ENCODE assay signal across 1 cellular context in the genomic region with DNA sequence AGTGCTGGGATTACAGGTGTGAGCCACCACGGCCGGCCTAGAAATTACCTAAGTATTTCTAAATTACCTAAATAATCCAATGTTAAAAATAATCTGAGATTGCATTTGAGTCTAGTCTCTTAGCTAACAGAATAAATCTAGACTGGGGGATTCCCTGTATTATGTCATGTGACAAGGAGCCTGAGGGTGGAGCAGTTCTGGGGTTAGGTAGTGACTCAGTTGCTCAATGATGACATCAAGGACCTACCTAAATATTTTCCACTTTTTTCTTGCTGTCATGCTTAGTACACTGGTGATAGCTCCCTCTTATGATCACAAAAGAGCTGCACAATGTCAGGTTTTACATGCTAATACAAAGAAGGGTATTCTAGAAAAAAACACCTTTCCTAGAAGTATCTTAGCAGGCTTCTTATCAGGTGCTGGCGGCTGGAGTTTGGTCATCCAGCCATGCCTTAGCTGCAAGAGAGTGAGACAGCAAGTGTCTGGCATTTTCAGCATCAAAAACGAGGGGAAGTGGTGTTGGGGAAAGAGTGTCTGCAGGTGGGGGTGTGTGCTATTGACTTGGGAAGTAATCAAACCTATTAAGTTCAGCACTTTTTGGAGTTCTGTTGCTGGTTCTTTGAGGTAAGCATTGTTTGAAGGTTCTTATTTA.
TF ChIP-seq lines count a peak whose summit lies in the region.

No MANE protein-coding gene starts in this region.

TF ChIP-seq in HepG2, 621 proteins besides CTCF, POLR2A, EP300 and RAD21:
- TF ChIP-seq HNRNPL (IDR thresholded peaks at IDR 0.05; ENCODE audit: low read depth, low read length) = no peak
- no peak for TF ChIP-seq AGO1 (IDR thresholded peaks at IDR 0.05; ENCODE audit: low read depth, low read length, poor library complexity, severe bottlenecking)
- TF ChIP-seq, protein P1, sequence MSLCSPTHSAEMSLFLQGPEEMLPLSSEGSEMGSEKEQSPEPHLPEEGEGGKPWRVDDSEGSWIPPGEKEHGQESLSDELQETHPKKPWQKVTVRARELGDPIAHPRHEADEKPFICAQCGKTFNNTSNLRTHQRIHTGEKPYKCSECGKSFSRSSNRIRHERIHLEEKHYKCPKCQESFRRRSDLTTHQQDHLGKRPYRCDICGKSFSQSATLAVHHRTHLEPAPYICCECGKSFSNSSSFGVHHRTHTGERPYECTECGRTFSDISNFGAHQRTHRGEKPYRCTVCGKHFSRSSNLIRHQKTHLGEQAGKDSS (CRISPR knock-in tag; IDR thresholded peaks at IDR 0.05; ENCODE audit: borderline replicate concordance, low read depth) = no peak
- no peak for TF ChIP-seq NCOA5 (CRISPR knock-in tag; IDR thresholded peaks at IDR 0.05)
- TF ChIP-seq, protein P2, sequence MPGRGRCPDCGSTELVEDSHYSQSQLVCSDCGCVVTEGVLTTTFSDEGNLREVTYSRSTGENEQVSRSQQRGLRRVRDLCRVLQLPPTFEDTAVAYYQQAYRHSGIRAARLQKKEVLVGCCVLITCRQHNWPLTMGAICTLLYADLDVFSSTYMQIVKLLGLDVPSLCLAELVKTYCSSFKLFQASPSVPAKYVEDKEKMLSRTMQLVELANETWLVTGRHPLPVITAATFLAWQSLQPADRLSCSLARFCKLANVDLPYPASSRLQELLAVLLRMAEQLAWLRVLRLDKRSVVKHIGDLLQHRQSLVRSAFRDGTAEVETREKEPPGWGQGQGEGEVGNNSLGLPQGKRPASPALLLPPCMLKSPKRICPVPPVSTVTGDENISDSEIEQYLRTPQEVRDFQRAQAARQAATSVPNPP (CRISPR knock-in tag; IDR thresholded peaks at IDR 0.05) = no peak
- no peak for TF ChIP-seq NR2F1 (CRISPR knock-in tag; IDR thresholded peaks at IDR 0.05)
- TF ChIP-seq, protein P3, sequence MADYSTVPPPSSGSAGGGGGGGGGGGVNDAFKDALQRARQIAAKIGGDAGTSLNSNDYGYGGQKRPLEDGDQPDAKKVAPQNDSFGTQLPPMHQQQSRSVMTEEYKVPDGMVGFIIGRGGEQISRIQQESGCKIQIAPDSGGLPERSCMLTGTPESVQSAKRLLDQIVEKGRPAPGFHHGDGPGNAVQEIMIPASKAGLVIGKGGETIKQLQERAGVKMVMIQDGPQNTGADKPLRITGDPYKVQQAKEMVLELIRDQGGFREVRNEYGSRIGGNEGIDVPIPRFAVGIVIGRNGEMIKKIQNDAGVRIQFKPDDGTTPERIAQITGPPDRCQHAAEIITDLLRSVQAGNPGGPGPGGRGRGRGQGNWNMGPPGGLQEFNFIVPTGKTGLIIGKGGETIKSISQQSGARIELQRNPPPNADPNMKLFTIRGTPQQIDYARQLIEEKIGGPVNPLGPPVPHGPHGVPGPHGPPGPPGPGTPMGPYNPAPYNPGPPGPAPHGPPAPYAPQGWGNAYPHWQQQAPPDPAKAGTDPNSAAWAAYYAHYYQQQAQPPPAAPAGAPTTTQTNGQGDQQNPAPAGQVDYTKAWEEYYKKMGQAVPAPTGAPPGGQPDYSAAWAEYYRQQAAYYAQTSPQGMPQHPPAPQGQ (CRISPR knock-in tag; IDR thresholded peaks at IDR 0.05; ENCODE audit: borderline replicate concordance) = no peak
- no peak for TF ChIP-seq ZNF703 (CRISPR knock-in tag; IDR thresholded peaks at IDR 0.05; ENCODE audit: borderline replicate concordance)
- no peak for TF ChIP-seq BRCA1 (CRISPR knock-in tag; IDR thresholded peaks at IDR 0.05)
- TF ChIP-seq ZNF558 (CRISPR knock-in tag; IDR thresholded peaks at IDR 0.05; ENCODE audit: borderline replicate concordance) = no peak
- no peak for TF ChIP-seq MAF1 (CRISPR knock-in tag; IDR thresholded peaks at IDR 0.05; ENCODE audit: borderline replicate concordance)
- TF ChIP-seq PHB2 (IDR thresholded peaks at IDR 0.05; ENCODE audit: partially characterized antibody) = no peak
- TF ChIP-seq ZNF264 (CRISPR knock-in tag; IDR thresholded peaks at IDR 0.05) = no peak
